18 cellular contexts compared by ENCODE assay signal in the genomic region with DNA sequence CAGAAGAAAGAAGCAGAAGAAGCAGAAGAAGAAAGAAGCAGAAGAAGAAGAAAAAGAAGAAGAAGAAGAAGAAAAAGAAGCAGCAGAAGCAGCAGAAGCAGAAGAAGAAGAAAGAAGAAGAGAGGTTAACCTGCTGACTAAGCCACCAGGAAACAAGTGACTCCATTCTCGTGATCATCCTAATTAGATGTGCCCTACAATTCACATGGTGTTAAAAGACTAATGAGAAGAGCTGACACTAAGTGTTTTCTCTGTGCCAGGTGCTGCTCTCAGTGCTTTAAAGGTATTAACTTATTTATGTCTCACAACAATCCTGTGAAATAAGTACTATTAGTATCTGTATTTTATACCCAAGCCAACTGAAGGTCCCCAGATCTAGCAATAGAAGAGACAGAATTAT. TPM values are rescaled to one million over a fixed set of nuclear protein-coding genes. Genes with fewer than 3 reads are reported as not detected.
A peak's percentile ranks its signal among the peaks of the same experiment; 100 is the strongest.
DNase-seq lines count a peak whose midpoint lies in the region; ATAC-seq and TF ChIP-seq lines count a peak whose summit lies in the region.
"Had no signal": no experiment of that assay in that cellular context is flagged by ENCODE, and none has a peak within 500 bp of the region (broad histone marks: within the 10 kb centered on the region; RNA-seq: fewer than 3 reads in every experiment).

No MANE protein-coding gene starts in this region.

- peak overlapping the region; percentile 53; the same call in 1 of the 2 replicates for H2AFZ ChIP-seq in OCI-LY7 (ENCODE audit: low read length)

- no peaks in the 10 kb centered on the region for H3K27me3 ChIP-seq in left lung
- H3K27me3 ChIP-seq: SJSA1 had no signal

- no peak for DNase-seq in T-helper 1 cell
- DNase-seq in OCI-LY7 (ENCODE audit: low spot score) = no peak
- DNase-seq in NCI-H510A (lab: John Stamatoyannopoulos, UW) = no peak
- DNase-seq in NCI-H2029 treated with DMSO at 0.1 percent for 48 hours (lab: John Stamatoyannopoulos, UW) = no peak
- no peak for DNase-seq in left lung
- DNase-seq: CD8-positive, alpha-beta T cell; NCI-H1105 treated with DMSO at 0.1 percent for 48 hours; NCI-H1694; NCI-H510A treated with DMSO at 0.1 percent for 48 hours; NCI-H82; SW 1271 had no signal

- H3K9me3 ChIP-seq in OCI-LY7 (ENCODE audit: low read length) (no peaks in the 10 kb centered on the region), left lung (no peaks in the 10 kb centered on the region)
- H3K9me3 ChIP-seq: SJSA1 had no signal

- H3K4me3 ChIP-seq in OCI-LY7 (ENCODE audit: low read depth, low read length, poor library complexity, severe bottlenecking) (no peak overlapping the region), left lung (no peak overlapping the region)
- H3K4me3 ChIP-seq: SJSA1 had no signal

- H3K79me2 ChIP-seq in OCI-LY7 (ENCODE audit: insufficient read depth, low read depth, low read length) = no peaks in the 10 kb centered on the region

- H3K4me3 Mint-ChIP-seq in T-helper 1 cell treated with Interleukin-12 subunit alpha and Interleukin-12 subunit beta and Interleukin-4 antibody, amounts not matched to agents 30 μg/mL and 1 μg/mL, for 36 hours = no peak overlapping the region
- no peak overlapping the region for H3K4me3 Mint-ChIP-seq in dendritic cell treated with granulocyte-macrophage colony-stimulating factor and Interleukin-4, amounts not matched to agents 40 ng/mL and 50 ng/mL, for 4 days
- H3K4me3 Mint-ChIP-seq: CD8-positive, alpha-beta T cell had no signal

- no TSS peak for BruUV-seq in OCI-LY7 (replicated peaks; lab: Mats Ljungman, UMichigan)

- H3K27me3 Mint-ChIP-seq in T-helper 1 cell treated with Interleukin-12 subunit alpha and Interleukin-12 subunit beta and Interleukin-4 antibody, amounts not matched to agents 30 μg/mL and 1 μg/mL, for 36 hours (ENCODE audit: low read depth) = peaks cover 17% of the 10 kb centered on the region
- H3K27me3 Mint-ChIP-seq in dendritic cell treated with granulocyte-macrophage colony-stimulating factor and Interleukin-4, amounts not matched to agents 40 ng/mL and 50 ng/mL, for 4 days = no peaks in the 10 kb centered on the region

- intact Hi-C loops in OCI-LY7 (cut with micrococcal nuclease; ENCODE audit: unreplicated experiment) (no loop called here), left lung (cut with DNase I) (loop anchor here in 1 of 2 donors (10.0 kb wide), 1 partner anchor 322 kb away; no protein-coding TSS in a partner anchor)
- intact Hi-C loops in dendritic cell treated with granulocyte-macrophage colony-stimulating factor and Interleukin-4, amounts not matched to agents 40 ng/mL and 50 ng/mL, for 4 days (cut with micrococcal nuclease) = no loop called here

- TF ChIP-seq CTCF in OCI-LY7 (conservative IDR thresholded peaks at IDR 0.05; ENCODE audit: low read length) = no peak
- TF ChIP-seq CTCF in left lung (IDR thresholded peaks at IDR 0.05) = no peak

- POLR2A ChIA-PET in OCI-LY7 (lab: Charles Lee) = interaction anchor here (0.6 to 1.1 kb wide), 4 partner anchors 11 to 300 kb away, joined by 3 to 6 read pairs (median 4); partner anchors contain the start of genes CDNF, HSPA14 and MSANTD7

- peaks cover 19% of the 10 kb centered on the region for H3K4me1 ChIP-seq in OCI-LY7 (ENCODE audit: insufficient read depth, low read length, poor library complexity, severe bottlenecking)
- H3K4me1 ChIP-seq in left lung = no peaks in the 10 kb centered on the region
- H3K4me1 ChIP-seq: SJSA1 had no signal

- no peak overlapping the region for H3K4me2 ChIP-seq in OCI-LY7 (ENCODE audit: low read length)
- H3K4me2 ChIP-seq: KMS-11 had no signal

- H4K20me1 ChIP-seq in OCI-LY7 (ENCODE audit: insufficient read depth, low read length) = no peaks in the 10 kb centered on the region

- ATAC-seq in left lung = no peak
- ATAC-seq: CD8-positive, alpha-beta T cell; Panc1 had no signal

- peak overlapping the region; percentile 14 for H3K27ac Mint-ChIP-seq in T-helper 1 cell treated with Interleukin-12 subunit alpha and Interleukin-12 subunit beta and Interleukin-4 antibody, amounts not matched to agents 30 μg/mL and 1 μg/mL, for 36 hours
- H3K27ac Mint-ChIP-seq in dendritic cell treated with granulocyte-macrophage colony-stimulating factor and Interleukin-4, amounts not matched to agents 40 ng/mL and 50 ng/mL, for 4 days = peak overlapping the region; percentile 74
- H3K27ac Mint-ChIP-seq: CD8-positive, alpha-beta T cell had no signal

- no peaks in the 10 kb centered on the region for H3K36me3 ChIP-seq in OCI-LY7 (ENCODE audit: insufficient read depth, low read length)
- no peaks in the 10 kb centered on the region for H3K36me3 ChIP-seq in left lung
- H3K36me3 ChIP-seq: SJSA1 had no signal

- no peaks in the 10 kb centered on the region for H3K36me3 Mint-ChIP-seq in T-helper 1 cell treated with Interleukin-12 subunit alpha and Interleukin-12 subunit beta and Interleukin-4 antibody, amounts not matched to agents 30 μg/mL and 1 μg/mL, for 36 hours (ENCODE audit: low read depth)
- no peaks in the 10 kb centered on the region for H3K36me3 Mint-ChIP-seq in dendritic cell treated with granulocyte-macrophage colony-stimulating factor and Interleukin-4, amounts not matched to agents 40 ng/mL and 50 ng/mL, for 4 days (ENCODE audit: low read depth)
- H3K36me3 Mint-ChIP-seq: CD8-positive, alpha-beta T cell had no signal

- no peaks in the 10 kb centered on the region for H3K9me3 Mint-ChIP-seq in T-helper 1 cell treated with Interleukin-12 subunit alpha and Interleukin-12 subunit beta and Interleukin-4 antibody, amounts not matched to agents 30 μg/mL and 1 μg/mL, for 36 hours
- H3K9me3 Mint-ChIP-seq in dendritic cell treated with granulocyte-macrophage colony-stimulating factor and Interleukin-4, amounts not matched to agents 40 ng/mL and 50 ng/mL, for 4 days = peaks cover 14% of the 10 kb centered on the region
- H3K9me3 Mint-ChIP-seq: CD8-positive, alpha-beta T cell had no signal

- no peaks in the 10 kb centered on the region for H3K9me2 ChIP-seq in OCI-LY7 (ENCODE audit: insufficient read depth, low read length)

- H3K27ac ChIP-seq in OCI-LY7 (ENCODE audit: low read depth, low read length, poor library complexity, severe bottlenecking) = no peak overlapping the region
- peak overlapping the region in 1 of 2 donors; percentile 82 for H3K27ac ChIP-seq in left lung
- H3K27ac ChIP-seq: KMS-11, SJSA1 had no signal

- CTCF ChIA-PET in OCI-LY7 (lab: Charles Lee; ENCODE audit: unreplicated experiment) = no interaction called here

- peaks cover 9% of the 10 kb centered on the region for H3K4me1 Mint-ChIP-seq in T-helper 1 cell treated with Interleukin-12 subunit alpha and Interleukin-12 subunit beta and Interleukin-4 antibody, amounts not matched to agents 30 μg/mL and 1 μg/mL, for 36 hours (ENCODE audit: low read depth)
- H3K4me1 Mint-ChIP-seq in dendritic cell treated with granulocyte-macrophage colony-stimulating factor and Interleukin-4, amounts not matched to agents 40 ng/mL and 50 ng/mL, for 4 days (ENCODE audit: low read depth) = peaks cover 15% of the 10 kb centered on the region

RNA-seq across cellular contexts. Expression of gene CDNF, which starts 11.4 kb away (rescaled TPM):
- 0.72 and 3.2 TPM in 2 replicates for total RNA-seq in OCI-LY7 (2014; rRNA removed; shearing (Covaris generic))
- 3.6 and 3.7 TPM in 2 replicates for total RNA-seq in OCI-LY7 (2022)
- total RNA-seq in left lung = under 1 TPM; 0.38 to 0.71 TPM
- total RNA-seq: HT-29, M059J had no signal

RNA-seq across cellular contexts. Expression of gene HSPA14, which starts 11.7 kb away (rescaled TPM):
- total RNA-seq in OCI-LY7 (2014; rRNA removed; shearing (Covaris generic)) = 21.8 and 29.4 TPM in 2 replicates
- total RNA-seq in OCI-LY7 (2022) = 28.2 and 30.9 TPM in 2 replicates
- total RNA-seq in left lung = 10 to 100 TPM in 1 of 2 donors, 1 to 10 TPM in 1; 6.6 to 13.6 TPM

RNA-seq across cellular contexts. Expression of gene MSANTD7, which starts 11.7 kb away (rescaled TPM):
- total RNA-seq in OCI-LY7 (2014; rRNA removed; shearing (Covaris generic)) = 22.2 and 26.5 TPM in 2 replicates
- total RNA-seq in OCI-LY7 (2022) (23.5 and 29.5 TPM in 2 replicates), left lung (10 to 100 TPM in 1 of 2 donors, 1 to 10 TPM in 1; 8.5 to 11.5 TPM)

RNA-seq across cellular contexts. Expression of gene FAM107B, which starts 51.7 kb away (rescaled TPM):
- 114 and 134 TPM in 2 replicates for total RNA-seq in OCI-LY7 (2014; rRNA removed; shearing (Covaris generic))
- total RNA-seq in OCI-LY7 (2022) (398 and 422 TPM in 2 replicates), left lung (10 to 100 TPM; 66.2 to 75.6 TPM)

RNA-seq across cellular contexts. Expression of gene SUV39H2, which starts 52.2 kb away (rescaled TPM):
- 31.5 and 43.4 TPM in 2 replicates for total RNA-seq in OCI-LY7 (2014; rRNA removed; shearing (Covaris generic))
- total RNA-seq in OCI-LY7 (2022) = 58.0 and 58.2 TPM in 2 replicates
- total RNA-seq in left lung = 10 to 100 TPM; 10.1 to 10.9 TPM
